8 cellular contexts compared by ENCODE assay signal in the genomic region with DNA sequence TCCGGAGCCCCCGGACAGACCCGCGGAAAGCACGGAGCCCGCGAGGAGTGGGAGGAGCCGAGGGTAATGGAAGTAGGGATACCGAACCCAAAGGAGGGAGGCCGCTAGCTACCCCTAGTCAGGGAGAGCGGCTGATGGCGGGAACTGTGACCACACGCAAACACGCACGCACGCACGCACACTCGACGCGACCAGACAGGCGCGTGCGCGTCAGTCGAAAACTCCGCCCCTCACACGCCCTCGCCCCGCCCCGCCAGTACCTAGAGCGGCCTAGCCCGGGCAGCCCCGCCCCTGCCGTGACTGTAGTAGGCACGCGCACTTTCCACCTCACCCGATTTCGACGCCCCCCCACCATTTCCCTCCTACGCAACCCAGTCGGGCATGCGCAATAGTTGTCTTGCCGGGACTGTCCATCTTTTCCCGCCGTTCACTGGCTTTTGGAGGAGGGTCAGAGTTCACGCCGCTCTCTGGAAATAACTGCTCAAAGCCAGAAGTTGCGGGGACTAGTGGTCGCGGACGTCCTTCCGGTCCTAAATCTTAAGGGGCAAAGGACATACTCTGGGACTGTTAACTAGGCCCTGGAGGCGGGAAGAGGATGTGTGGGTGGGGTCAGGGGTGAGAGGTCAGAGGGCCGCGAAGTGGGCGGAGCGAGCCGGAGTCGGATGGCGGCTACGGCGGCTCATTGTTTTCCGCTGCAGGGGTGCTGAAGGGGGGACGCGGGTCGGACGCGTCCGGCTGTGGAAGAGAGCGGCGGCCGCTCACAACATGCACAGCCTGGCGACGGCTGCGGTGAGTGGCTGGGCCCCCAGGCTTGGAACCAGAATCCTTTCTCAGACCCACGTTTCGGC. TPM values are rescaled to one million over a fixed set of nuclear protein-coding genes. Genes with fewer than 3 reads are reported as not detected.
DNase-seq lines count a peak whose midpoint lies in the region; ATAC-seq and TF ChIP-seq lines count a peak whose summit lies in the region.

A gene with protein sequence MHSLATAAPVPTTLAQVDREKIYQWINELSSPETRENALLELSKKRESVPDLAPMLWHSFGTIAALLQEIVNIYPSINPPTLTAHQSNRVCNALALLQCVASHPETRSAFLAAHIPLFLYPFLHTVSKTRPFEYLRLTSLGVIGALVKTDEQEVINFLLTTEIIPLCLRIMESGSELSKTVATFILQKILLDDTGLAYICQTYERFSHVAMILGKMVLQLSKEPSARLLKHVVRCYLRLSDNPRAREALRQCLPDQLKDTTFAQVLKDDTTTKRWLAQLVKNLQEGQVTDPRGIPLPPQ (plus strand): TSS at position 650 of the 848 bp plus-strand sequence. CDS start 116 bp downstream, at position 766.
A gene with protein sequence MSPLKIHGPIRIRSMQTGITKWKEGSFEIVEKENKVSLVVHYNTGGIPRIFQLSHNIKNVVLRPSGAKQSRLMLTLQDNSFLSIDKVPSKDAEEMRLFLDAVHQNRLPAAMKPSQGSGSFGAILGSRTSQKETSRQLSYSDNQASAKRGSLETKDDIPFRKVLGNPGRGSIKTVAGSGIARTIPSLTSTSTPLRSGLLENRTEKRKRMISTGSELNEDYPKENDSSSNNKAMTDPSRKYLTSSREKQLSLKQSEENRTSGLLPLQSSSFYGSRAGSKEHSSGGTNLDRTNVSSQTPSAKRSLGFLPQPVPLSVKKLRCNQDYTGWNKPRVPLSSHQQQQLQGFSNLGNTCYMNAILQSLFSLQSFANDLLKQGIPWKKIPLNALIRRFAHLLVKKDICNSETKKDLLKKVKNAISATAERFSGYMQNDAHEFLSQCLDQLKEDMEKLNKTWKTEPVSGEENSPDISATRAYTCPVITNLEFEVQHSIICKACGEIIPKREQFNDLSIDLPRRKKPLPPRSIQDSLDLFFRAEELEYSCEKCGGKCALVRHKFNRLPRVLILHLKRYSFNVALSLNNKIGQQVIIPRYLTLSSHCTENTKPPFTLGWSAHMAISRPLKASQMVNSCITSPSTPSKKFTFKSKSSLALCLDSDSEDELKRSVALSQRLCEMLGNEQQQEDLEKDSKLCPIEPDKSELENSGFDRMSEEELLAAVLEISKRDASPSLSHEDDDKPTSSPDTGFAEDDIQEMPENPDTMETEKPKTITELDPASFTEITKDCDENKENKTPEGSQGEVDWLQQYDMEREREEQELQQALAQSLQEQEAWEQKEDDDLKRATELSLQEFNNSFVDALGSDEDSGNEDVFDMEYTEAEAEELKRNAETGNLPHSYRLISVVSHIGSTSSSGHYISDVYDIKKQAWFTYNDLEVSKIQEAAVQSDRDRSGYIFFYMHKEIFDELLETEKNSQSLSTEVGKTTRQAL (minus strand): TSS at position 162 of the 848 bp plus-strand sequence. CDS start 9,698 bp downstream, outside the sequence.

- no peaks in the 10 kb centered on the region for H3K9me2 ChIP-seq in SU-DHL-6 (replicated peaks; ENCODE audit: insufficient read depth, low read length)

- peak within 1 kb of the TSS; percentile 93 for H3K4me2 ChIP-seq in SU-DHL-6 (ENCODE audit: low read depth, low read length, poor library complexity, severe bottlenecking)

- peaks cover 4% of the 10 kb centered on the region; the same call in 1 of the 2 replicates for H3F3A ChIP-seq in SU-DHL-6 (ENCODE audit: insufficient read depth)

- no peaks in the 10 kb centered on the region; the same call in 1 of the 2 replicates for H4K20me1 ChIP-seq in SU-DHL-6 (ENCODE audit: low read depth, low read length)

- H3K27ac ChIP-seq in SU-DHL-6 (ENCODE audit: low read depth, low read length) (peak within 1 kb of the TSS; percentile 82), ovary (peak within 1 kb of the TSS; percentile 88 to 91), thyroid gland (peak within 1 kb of the TSS; percentile 81 to 91 (median 89))

- POLR2A ChIA-PET in activated naive CD8-positive, alpha-beta T cell treated with anti-CD3 and anti-CD28 coated beads, Interleukin-2, amount 10 ng/mL, durations not matched to agents 7 days and 5 days (lab: Charles Lee): interaction anchor here (0.6 to 1.6 kb wide), 5 partner anchors 9 to 172 kb away, joined by 3 to 8 read pairs (median 3); no protein-coding TSS in a partner anchor

- peaks cover 49% of the 10 kb centered on the region for H3K4me1 Mint-ChIP-seq in activated naive CD8-positive, alpha-beta T cell treated with anti-CD3 and anti-CD28 coated beads, Interleukin-2, amount 10 ng/mL, durations not matched to agents 7 days and 5 days

- no peaks in the 10 kb centered on the region for H3K9me3 Mint-ChIP-seq in activated naive CD8-positive, alpha-beta T cell treated with anti-CD3 and anti-CD28 coated beads, Interleukin-2, amount 10 ng/mL, durations not matched to agents 7 days and 5 days

- peak within 1 kb of the TSS; percentile 97 for H3K9ac ChIP-seq in SU-DHL-6 (ENCODE audit: low read length)

- no peaks in the 10 kb centered on the region for H3K27me3 Mint-ChIP-seq in activated naive CD8-positive, alpha-beta T cell treated with anti-CD3 and anti-CD28 coated beads, Interleukin-2, amount 10 ng/mL, durations not matched to agents 7 days and 5 days

- peak within 1 kb of the TSS; percentile 84 for H2AFZ ChIP-seq in SU-DHL-6 (ENCODE audit: low read depth, low read length, severe bottlenecking)

- DNase-seq in NCI-H128 (lab: John Stamatoyannopoulos, UW; ENCODE audit: unreplicated experiment) (peak; percentile 90), head of caudate nucleus (peak; percentile 97 to 100 (median 99)), ovary (peak; percentile 100), thyroid gland (peak; percentile 100)
- peak; percentile 100 for DNase-seq in activated naive CD8-positive, alpha-beta T cell treated with anti-CD3 and anti-CD28 coated beads, Interleukin-2, amount 10 ng/mL, durations not matched to agents 7 days and 5 days

- 0 to 1% (median 0%) methylated on average over 75 to 77 of the region's 77 CpGs for WGBS in ovary, 3 donors
- 0 to 1% methylated on average over 42 to 51 of the region's 77 CpGs for WGBS in thyroid gland, 2 donors

- no peaks in the 10 kb centered on the region for H3K9me3 ChIP-seq in SU-DHL-6 (ENCODE audit: insufficient read depth, low read length)
- no peaks in the 10 kb centered on the region for H3K9me3 ChIP-seq in ovary
- no peaks in the 10 kb centered on the region for H3K9me3 ChIP-seq in thyroid gland

- H3K27me3 ChIP-seq in SU-DHL-6 (ENCODE audit: low read length) (no peaks in the 10 kb centered on the region), ovary (no peaks in the 10 kb centered on the region), thyroid gland (no peaks in the 10 kb centered on the region)

- intact Hi-C loops in head of caudate nucleus (cut with DNase I) (loop anchor here (5.0 kb wide), 1 partner anchor 166 kb away; no protein-coding TSS in a partner anchor), ovary (cut with DNase I) (loop anchor here in 1 of 4 donors (2.0 kb wide), 1 partner anchor 162 kb away; no protein-coding TSS in a partner anchor), thyroid gland (cut with DNase I) (loop anchor here (5.0 to 10.0 kb wide), 3 partner anchors 76 to 304 kb away; a partner anchor contains a TSS)

- TF ChIP-seq EP300 in ovary (IDR thresholded peaks at IDR 0.05): peak; percentile 71

- H3K4me1 ChIP-seq in ovary (ENCODE audit: insufficient read depth): peaks cover 7% of the 10 kb centered on the region
- peaks cover 16 to 27% of the 10 kb centered on the region in 2 donors for H3K4me1 ChIP-seq in thyroid gland

- ATAC-seq in HG02678 (IDR thresholded peaks at IDR 0.05; ENCODE audit: unreplicated experiment): peak; percentile 81
- peak; percentile 87 for ATAC-seq in activated naive CD8-positive, alpha-beta T cell treated with anti-CD3 and anti-CD28 coated beads, Interleukin-2, amount 10 ng/mL, durations not matched to agents 7 days and 5 days (ENCODE audit: low read depth)

- H3K4me3 Mint-ChIP-seq in activated naive CD8-positive, alpha-beta T cell treated with anti-CD3 and anti-CD28 coated beads, Interleukin-2, amount 10 ng/mL, durations not matched to agents 7 days and 5 days: peak within 1 kb of the TSS; percentile 91

- TF ChIP-seq CTCF in SU-DHL-6 (IDR thresholded peaks at IDR 0.05; ENCODE audit: insufficient read depth, low read length, poor library complexity, severe bottlenecking) (no peak), ovary (IDR thresholded peaks at IDR 0.05) (peak in 1 of 3 donors; percentile 21), thyroid gland (IDR thresholded peaks at IDR 0.05) (peak in 1 of 6 experiments; percentile 13)

- TF ChIP-seq POLR2A in GM10847 (IDR thresholded peaks at IDR 0.05; ENCODE audit: extremely low read depth, insufficient read length) (peak; percentile 58), ovary (IDR thresholded peaks at IDR 0.05) (peak; percentile 87), thyroid gland (IDR thresholded peaks at IDR 0.05) (peak in 1 of 2 donors; percentile 75)

- peaks cover 93% of the 10 kb centered on the region for H3K79me2 ChIP-seq in SU-DHL-6 (ENCODE audit: insufficient read depth, low read length)

- H3K36me3 ChIP-seq in SU-DHL-6 (ENCODE audit: low read length) (peaks cover 13% of the 10 kb centered on the region), ovary (no peaks in the 10 kb centered on the region), thyroid gland (no peaks in the 10 kb centered on the region)

- H3K4me3 ChIP-seq in SU-DHL-6 (ENCODE audit: insufficient read depth, low read length, poor library complexity, severe bottlenecking) (peak within 1 kb of the TSS; percentile 93), ovary (peak within 1 kb of the TSS; percentile 69), thyroid gland (replicated peaks in 1 of 3) (peak within 1 kb of the TSS; percentile 72 to 74 (median 74))

- peak within 1 kb of the TSS; percentile 100 for H3K27ac Mint-ChIP-seq in activated naive CD8-positive, alpha-beta T cell treated with anti-CD3 and anti-CD28 coated beads, Interleukin-2, amount 10 ng/mL, durations not matched to agents 7 days and 5 days

- H3K36me3 Mint-ChIP-seq in activated naive CD8-positive, alpha-beta T cell treated with anti-CD3 and anti-CD28 coated beads, Interleukin-2, amount 10 ng/mL, durations not matched to agents 7 days and 5 days: peaks cover 29% of the 10 kb centered on the region

RNA-seq across cellular contexts. Expression of the first gene that starts in this region (rescaled TPM):
- 10 to 100 TPM; 75.0 to 79.5 TPM for total RNA-seq in activated naive CD8-positive, alpha-beta T cell treated with anti-CD3 and anti-CD28 coated beads, Interleukin-2, amount 10 ng/mL, durations not matched to agents 7 days and 5 days
- total RNA-seq in ovary (10 to 100 TPM; 28.3 to 53.9 (median 33.2) TPM), thyroid gland (10 to 100 TPM; 34.7 to 48.5 (median 38.5) TPM)
- 10 to 100 TPM; 16.2 to 34.3 TPM for polyA plus RNA-seq in ovary

RNA-seq across cellular contexts. Expression of the second gene that starts in this region (rescaled TPM):
- 10 to 100 TPM; 31.9 to 33.5 TPM for total RNA-seq in activated naive CD8-positive, alpha-beta T cell treated with anti-CD3 and anti-CD28 coated beads, Interleukin-2, amount 10 ng/mL, durations not matched to agents 7 days and 5 days
- 10 to 100 TPM; 13.3 to 56.8 (median 21.3) TPM for total RNA-seq in ovary
- polyA plus RNA-seq in ovary: 1 to 10 TPM; 4.2 to 6.1 TPM
- 10 to 100 TPM; 10.6 to 22.4 (median 15.8) TPM for total RNA-seq in thyroid gland

Comparison
In these comparisons a context has a peak if more than half of its experiments do, and no peak if none do; other contexts are left out.
1. Peak in every context shown above with its lines: DNase-seq, ATAC-seq, H3K4me3 ChIP-seq and H3K27ac ChIP-seq.